ENCODE assay signal across 6 cellular contexts in the genomic region with DNA sequence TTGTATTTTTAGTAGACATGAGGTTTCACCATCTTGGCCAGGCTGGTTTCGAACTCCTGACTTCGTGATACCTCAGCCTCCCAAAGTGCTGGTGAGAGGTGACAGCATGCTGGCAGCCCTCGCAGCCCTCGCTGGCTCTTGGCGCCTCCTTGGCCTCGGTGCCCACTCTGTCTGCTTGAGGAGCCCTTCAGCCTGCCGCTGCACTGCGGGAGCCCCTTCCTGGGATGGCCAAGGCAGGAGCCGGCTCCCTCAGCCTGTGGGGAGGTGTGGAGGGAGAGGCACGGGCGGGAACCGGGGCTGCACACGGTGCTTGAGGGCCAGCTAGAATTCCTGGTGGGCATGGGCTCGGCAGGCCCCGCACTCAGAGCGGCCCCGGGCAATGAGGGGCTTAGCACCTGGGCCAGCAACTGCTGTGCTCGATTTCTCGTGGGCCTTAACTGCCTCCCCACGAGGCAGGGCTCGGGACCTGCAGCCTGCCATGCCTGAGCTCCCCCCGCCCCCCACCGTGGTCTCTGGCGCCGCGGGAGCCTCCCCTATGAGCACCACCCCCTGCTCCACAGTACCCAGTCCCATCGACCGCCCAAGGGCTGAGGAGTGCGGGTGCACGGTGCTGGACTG.
"Had no signal": no experiment of that assay in that cellular context is flagged by ENCODE, and none has a peak within 500 bp of the region (broad histone marks: within the 10 kb centered on the region; RNA-seq: fewer than 3 reads in every experiment).

No MANE protein-coding gene starts in this region.

- ATAC-seq: GM23338 had no signal

- H3K4me2 ChIP-seq: GM23338 had no signal

- DNase-seq: H9, HCEC 1CT had no signal

- FAIRE-seq: H1, H54, HTR-8/SVneo had no signal

- H2AFZ ChIP-seq: GM23338 had no signal

- H3K4me3 ChIP-seq: GM23338 had no signal
